In genomic region chr12:6336079-6336858, GRCh38 we compare ENCODE assay signal across 7 cellular contexts. TPM values are rescaled to one million over a fixed set of nuclear protein-coding genes. Genes with fewer than 3 reads are reported as not detected.
DNase-seq lines count a peak whose midpoint lies in the region; ATAC-seq and TF ChIP-seq lines count a peak whose summit lies in the region.

No MANE protein-coding gene starts in this region.

- peaks cover 3 to 29% (median 24%) of the 10 kb centered on the region in 3 donors for H3K4me1 Mint-ChIP-seq in T-cell

- H3K9me3 Mint-ChIP-seq in T-cell, result no peaks in the 10 kb centered on the region

- DNase-seq in GM13977 (ENCODE audit: low spot score) (peak; percentile 69), MG63 (peak; percentile 99), T-cell (peak in 27 of 34 experiments; percentile 10 to 55 (median 38)), breast epithelium (ENCODE audit: low spot score in 2 of 2) (peak; percentile 89 to 91), iPS DF 6.9 (ENCODE audit: low read depth, low spot score) (peak; percentile 96), retinal pigment epithelial cell (ENCODE audit: low read depth) (peak; percentile 100)

- CTCF ChIA-PET in T-cell (lab: Charles Lee), result interaction anchor here (0.5 to 5.6 kb wide), 17 partner anchors 9 to 202 kb away, joined by 3 to 74 read pairs (median 5); partner anchors contain the start of genes GAPDH (in 1 of the 2) and TAPBPL (in 1 of the 2)

- intact Hi-C loops in breast epithelium (cut with DNase I; ENCODE audit: low total_unique reads), result no loop called here

- peak overlapping the region; percentile 95 to 98 for H3K27ac ChIP-seq in breast epithelium
- H3K27ac ChIP-seq in iPS DF 6.9 (ENCODE audit: low read length), result peak overlapping the region; percentile 55

- H3K36me3 ChIP-seq in MG63, result peaks cover 77% of the 10 kb centered on the region
- peaks cover 3% of the 10 kb centered on the region for H3K36me3 ChIP-seq in breast epithelium
- peaks cover 12% of the 10 kb centered on the region for H3K36me3 ChIP-seq in iPS DF 6.9 (ENCODE audit: control insufficient read depth, insufficient read depth, low read length)

- in situ Hi-C loops in GM13977 (cut with MboI; ENCODE audit: low pct_unique_long_range_greater_than_20kb, low sequenced_read_pairs, unreplicated experiment), result loop anchor here (10.0 kb wide), 1 partner anchor 129 kb away; no protein-coding TSS in a partner anchor

- H3K4me3 Mint-ChIP-seq in T-cell, result no peak overlapping the region

- H3K9me3 ChIP-seq in MG63 (no peaks in the 10 kb centered on the region), breast epithelium (no peaks in the 10 kb centered on the region), iPS DF 6.9 (ENCODE audit: control insufficient read depth, insufficient read depth, low read length) (no peaks in the 10 kb centered on the region)

- H3K27me3 ChIP-seq in MG63, result no peaks in the 10 kb centered on the region
- no peaks in the 10 kb centered on the region for H3K27me3 ChIP-seq in breast epithelium
- no peaks in the 10 kb centered on the region for H3K27me3 ChIP-seq in iPS DF 6.9 (ENCODE audit: control insufficient read depth, insufficient read depth, low read length)

- POLR2A ChIA-PET in T-cell (lab: Charles Lee), result interaction anchor here (0.5 to 1.6 kb wide), 3 partner anchors 27 to 134 kb away, joined by 3 to 5 read pairs (median 4); partner anchors contain the start of gene VAMP1 (in 1 of the 2)

- no peaks in the 10 kb centered on the region for H3K27me3 Mint-ChIP-seq in T-cell

- no CpG with 5 or more reads among the region's 11 CpGs for WGBS in iPS DF 6.9 (ENCODE audit: insufficient coverage, insufficient read length)

- no peak for TF ChIP-seq CTCF in GM13977 (IDR thresholded peaks at IDR 0.05; ENCODE audit: extremely low read depth, insufficient read depth, missing control alignments)
- TF ChIP-seq CTCF in breast epithelium (IDR thresholded peaks at IDR 0.05), result no peak
- TF ChIP-seq CTCF in retinal pigment epithelial cell (conservative IDR thresholded peaks at IDR 0.05; ENCODE audit: low read depth, low read length), result no peak

- peak; percentile 62 for TF ChIP-seq POLR2A in breast epithelium (IDR thresholded peaks at IDR 0.05)

- H3K36me3 Mint-ChIP-seq in T-cell, result peaks cover 22% of the 10 kb centered on the region

- peak; percentile 18 to 23 (median 20) for ATAC-seq in T-cell (replicated peaks in 1 of 4)
- no peak for ATAC-seq in HG03280 (IDR thresholded peaks at IDR 0.05; ENCODE audit: unreplicated experiment)

- peak overlapping the region; percentile 39 for H3K4me3 ChIP-seq in MG63
- peak overlapping the region; percentile 88 to 91 (median 89) for H3K4me3 ChIP-seq in breast epithelium
- peak overlapping the region; percentile 2; the same call in 1 of the 2 replicates for H3K4me3 ChIP-seq in iPS DF 6.9 (ENCODE audit: low read length)
- peak overlapping the region; percentile 33 for H3K4me3 ChIP-seq in retinal pigment epithelial cell (ENCODE audit: low read length)

- no peak overlapping the region for H3K27ac Mint-ChIP-seq in T-cell

- H3K4me1 ChIP-seq in breast epithelium (peaks cover 10 to 55% of the 10 kb centered on the region in 2 donors), iPS DF 6.9 (ENCODE audit: control insufficient read depth, insufficient read depth, low read length) (peaks cover 20% of the 10 kb centered on the region)

RNA-seq across cellular contexts. Expression of gene TNFRSF1A, which starts 5.6 kb away (rescaled TPM):
- 181 and 208 TPM in 2 replicates for total RNA-seq in MG63 (2014; rRNA removed; shearing (Covaris generic); ENCODE audit: low replicate concordance)
- total RNA-seq in T-cell (10 to 100 TPM; 32.3 to 88.0 (median 86.5) TPM), breast epithelium (100 to 1,000 TPM; 232 to 256 (median 238) TPM)

RNA-seq across cellular contexts. Expression of gene PLEKHG6, which starts 25.8 kb away (rescaled TPM):
- total RNA-seq in MG63 (2014; rRNA removed; shearing (Covaris generic); ENCODE audit: low replicate concordance), result not detected in 2 replicates
- total RNA-seq in T-cell, result under 1 TPM in 2 of 5 donors, not detected in 3; 0.13 to 0.38 TPM
- 10 to 100 TPM; 11.9 to 43.6 (median 42.4) TPM for total RNA-seq in breast epithelium

RNA-seq across cellular contexts. Expression of gene SCNN1A, which starts 39.1 kb away (rescaled TPM):
- 0.07 and 0.66 TPM in 2 replicates for total RNA-seq in MG63 (2014; rRNA removed; shearing (Covaris generic); ENCODE audit: low replicate concordance)
- total RNA-seq in T-cell (1 to 10 TPM; 1.0 to 3.4 (median 2.6) TPM), breast epithelium (100 to 1,000 TPM in 1 of 3 donors, 10 to 100 TPM in 1, 1 to 10 TPM in 1; 1.3 to 175 (median 93.7) TPM)

RNA-seq across cellular contexts. Expression of gene LTBR, which starts 47.7 kb away (rescaled TPM):
- total RNA-seq in MG63 (2014; rRNA removed; shearing (Covaris generic); ENCODE audit: low replicate concordance), result 35.0 and 61.5 TPM in 2 replicates
- total RNA-seq in T-cell (1 to 10 TPM in 2 of 5 donors, under 1 TPM in 2, not detected in 1; 0.56 to 1.6 (median 1.2) TPM), breast epithelium (100 to 1,000 TPM in 2 of 3 donors, 10 to 100 TPM in 1; 90.1 to 115 (median 108) TPM)

Comparison
In these comparisons a context has a peak if more than half of its experiments do, and no peak if none do; other contexts are left out.
1. DNase-seq: peak in every context shown above with its lines; median percentile 100 in retinal pigment epithelial cell; 99 in MG63; 96 in iPS DF 6.9; 90 in breast epithelium; 69 in GM13977; 38 in T-cell.
2. H3K4me3 ChIP-seq: peak in every context shown above with its lines; median percentile 89 in breast epithelium; 39 in MG63; 33 in retinal pigment epithelial cell; 2 in iPS DF 6.9.
3. RNA of gene PLEKHG6, which starts 25.8 kb away (total RNA-seq): 11.9 to 43.6 TPM in breast epithelium; not detected in MG63 and 0.13 to 0.38 TPM in T-cell; every median in the first group is over 4 times any median in the second.